Comparison of ENCODE assay signal across 3 cellular contexts in genomic region chr9:82088591-82088990, GRCh38.
"Had no signal": no experiment of that assay in that cellular context is flagged by ENCODE, and none has a peak within 500 bp of the region (broad histone marks: within the 10 kb centered on the region; RNA-seq: fewer than 3 reads in every experiment).

No MANE protein-coding gene starts in this region.

- H3K4me3 ChIP-seq: GM12878 had no signal

- DNase-seq: GDM1, GF-D8 had no signal
